In the genomic region with DNA sequence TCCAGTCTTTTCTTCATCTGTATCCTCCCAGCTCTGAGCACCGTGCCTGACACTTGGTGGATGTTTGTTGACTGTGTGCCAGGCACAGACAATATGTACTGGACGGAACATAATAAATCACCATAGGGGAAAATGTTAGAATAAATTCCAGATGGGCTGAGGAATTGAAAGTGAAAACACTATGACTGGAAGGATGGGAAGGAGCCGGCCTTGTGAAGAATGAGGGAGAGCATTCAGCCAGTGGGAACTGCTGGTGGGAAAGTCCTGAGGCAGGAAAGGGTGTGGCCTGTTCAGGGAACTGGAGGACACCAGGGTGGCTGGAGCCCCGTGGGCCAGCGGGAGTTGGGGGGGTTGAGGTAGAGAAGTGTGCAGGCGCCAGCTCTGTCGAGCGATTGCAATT, we compare ENCODE assay signal across 22 cellular contexts.
DNase-seq lines count a peak whose midpoint lies in the region; ATAC-seq and TF ChIP-seq lines count a peak whose summit lies in the region.
"Had no signal": no experiment of that assay in that cellular context is flagged by ENCODE, and none has a peak within 500 bp of the region (broad histone marks: within the 10 kb centered on the region; RNA-seq: fewer than 3 reads in every experiment).

No MANE protein-coding gene starts in this region.

- no peaks in the 10 kb centered on the region for H3K9me3 ChIP-seq in left ventricle myocardium inferior (replicated peaks)
- H3K9me3 ChIP-seq in upper lobe of right lung: no peaks in the 10 kb centered on the region
- H3K9me3 ChIP-seq: esophagus muscularis mucosa had no signal

- intact Hi-C loops in left ventricle myocardium inferior (cut with micrococcal nuclease): no loop called here
- intact Hi-C loops in Right ventricle myocardium superior (cut with DNase I): no loop called here
- intact Hi-C loops in upper lobe of right lung (cut with DNase I): loop anchor here (10.0 kb wide), 1 partner anchor 54 kb away; no protein-coding TSS in a partner anchor
- intact Hi-C loops in dorsolateral prefrontal cortex (cut with DNase I): no loop called here

- H3K36me3 Mint-ChIP-seq in activated T-helper 17 cell treated with anti-CD3 and anti-CD28 coated beads, Interleukin-2, amount 50 U/mL, for 72 hours (ENCODE audit: low read depth): peaks cover 94% of the 10 kb centered on the region

- H3K27me3 ChIP-seq in left ventricle myocardium inferior (ENCODE audit: low read depth) (no peaks in the 10 kb centered on the region), upper lobe of right lung (no peaks in the 10 kb centered on the region), dorsolateral prefrontal cortex (no peaks in the 10 kb centered on the region)
- H3K27me3 ChIP-seq: cardiac muscle cell, esophagus muscularis mucosa had no signal

- no peak overlapping the region for H3K4me3 ChIP-seq in left ventricle myocardium inferior
- H3K4me3 ChIP-seq in upper lobe of right lung: no peak overlapping the region
- H3K4me3 ChIP-seq in dorsolateral prefrontal cortex: no peak overlapping the region
- H3K4me3 ChIP-seq: cardiac muscle cell, esophagus muscularis mucosa had no signal

- H3K27ac Mint-ChIP-seq in activated T-helper 17 cell treated with anti-CD3 and anti-CD28 coated beads, Interleukin-2, amount 50 U/mL, for 72 hours: no peak overlapping the region
- H3K27ac Mint-ChIP-seq: type B pancreatic cell had no signal

- no peak for ATAC-seq in Right ventricle myocardium superior (ENCODE audit: poor library complexity)
- peak; percentile 58 for ATAC-seq in upper lobe of right lung
- no peak for ATAC-seq in activated T-helper 17 cell treated with anti-CD3 and anti-CD28 coated beads, Interleukin-2, amount 50 U/mL, for 72 hours (replicated peaks)

- H3K4me1 ChIP-seq in left ventricle myocardium inferior (no peaks in the 10 kb centered on the region), upper lobe of right lung (no peaks in the 10 kb centered on the region)
- H3K4me1 ChIP-seq: esophagus muscularis mucosa had no signal

- no peak overlapping the region for H3K4me3 Mint-ChIP-seq in activated T-helper 17 cell treated with anti-CD3 and anti-CD28 coated beads, Interleukin-2, amount 50 U/mL, for 72 hours
- H3K4me3 Mint-ChIP-seq: activated naive CD8-positive, alpha-beta T cell treated with anti-CD3 and anti-CD28 coated beads, Interleukin-2, amount 10 ng/mL, durations not matched to agents 7 days and 5 days; type B pancreatic cell had no signal

- TF ChIP-seq CTCF in left ventricle myocardium inferior (IDR thresholded peaks at IDR 0.05; ENCODE audit: borderline replicate concordance) (no peak), upper lobe of right lung (IDR thresholded peaks at IDR 0.05) (no peak), dorsolateral prefrontal cortex (IDR thresholded peaks at IDR 0.05 in 54 of 56, conservative IDR thresholded peaks at IDR 0.05 in 2 of 56; ENCODE audit: low read depth in 1 of 56, partially characterized antibody in 56 of 56) (no peak)

- H3K27me3 Mint-ChIP-seq in activated T-helper 17 cell treated with anti-CD3 and anti-CD28 coated beads, Interleukin-2, amount 50 U/mL, for 72 hours: no peaks in the 10 kb centered on the region
- H3K27me3 Mint-ChIP-seq: activated naive CD8-positive, alpha-beta T cell treated with anti-CD3 and anti-CD28 coated beads, Interleukin-2, amount 10 ng/mL, durations not matched to agents 7 days and 5 days; type B pancreatic cell had no signal

- peaks cover 3% of the 10 kb centered on the region for H3K4me1 Mint-ChIP-seq in activated T-helper 17 cell treated with anti-CD3 and anti-CD28 coated beads, Interleukin-2, amount 50 U/mL, for 72 hours
- H3K4me1 Mint-ChIP-seq: activated naive CD8-positive, alpha-beta T cell treated with anti-CD3 and anti-CD28 coated beads, Interleukin-2, amount 10 ng/mL, durations not matched to agents 7 days and 5 days had no signal

- peaks cover 3% of the 10 kb centered on the region for H3K9me3 Mint-ChIP-seq in activated T-helper 17 cell treated with anti-CD3 and anti-CD28 coated beads, Interleukin-2, amount 50 U/mL, for 72 hours
- H3K9me3 Mint-ChIP-seq: activated naive CD8-positive, alpha-beta T cell treated with anti-CD3 and anti-CD28 coated beads, Interleukin-2, amount 10 ng/mL, durations not matched to agents 7 days and 5 days; type B pancreatic cell had no signal

- DNase-seq in left ventricle myocardium inferior: no peak
- DNase-seq in Right ventricle myocardium superior: no peak
- DNase-seq in amniotic epithelial cell (ENCODE audit: low read depth): peak; percentile 83
- peak; percentile 78 for DNase-seq in fibroblast of the conjunctiva (ENCODE audit: low read depth)
- DNase-seq in upper lobe of right lung: no peak
- DNase-seq in dorsolateral prefrontal cortex: no peak
- no peak for DNase-seq in superior temporal gyrus (ENCODE audit: extremely low spot score)
- DNase-seq: ACHN; activated CD4-positive, alpha-beta T cell treated with anti-CD3 and anti-CD28 coated beads, Interleukin-2, amount 50 U/mL, for 4 hours; activated naive CD8-positive, alpha-beta T cell treated with anti-CD3 and anti-CD28 coated beads, Interleukin-2, amount 10 ng/mL, durations not matched to agents 7 days and 5 days; hippocampal formation; Kasumi-1; midbrain; NCI-H1105; NCI-H2107; NCI-H524 treated with DMSO at 0.1 percent for 48 hours; SHP77; T-helper 1 cell had no signal

- peaks cover 5% of the 10 kb centered on the region for H3K36me3 ChIP-seq in left ventricle myocardium inferior
- peaks cover 14% of the 10 kb centered on the region for H3K36me3 ChIP-seq in upper lobe of right lung

- H3K27ac ChIP-seq in left ventricle myocardium inferior (replicated peaks): peak overlapping the region; percentile 9
- no peak overlapping the region for H3K27ac ChIP-seq in upper lobe of right lung
- no peak overlapping the region for H3K27ac ChIP-seq in dorsolateral prefrontal cortex
- H3K27ac ChIP-seq: cardiac muscle cell, esophagus muscularis mucosa had no signal

Comparison
In these comparisons a context has a peak if more than half of its experiments do, and no peak if none do; other contexts are left out.
1. DNase-seq: peak in amniotic epithelial cell (single experiment) and fibroblast of the conjunctiva (single experiment); none in left ventricle myocardium inferior (single experiment), Right ventricle myocardium superior (single experiment), upper lobe of right lung (single experiment), dorsolateral prefrontal cortex (0 of 10) and superior temporal gyrus (single experiment).